In the genomic region with DNA sequence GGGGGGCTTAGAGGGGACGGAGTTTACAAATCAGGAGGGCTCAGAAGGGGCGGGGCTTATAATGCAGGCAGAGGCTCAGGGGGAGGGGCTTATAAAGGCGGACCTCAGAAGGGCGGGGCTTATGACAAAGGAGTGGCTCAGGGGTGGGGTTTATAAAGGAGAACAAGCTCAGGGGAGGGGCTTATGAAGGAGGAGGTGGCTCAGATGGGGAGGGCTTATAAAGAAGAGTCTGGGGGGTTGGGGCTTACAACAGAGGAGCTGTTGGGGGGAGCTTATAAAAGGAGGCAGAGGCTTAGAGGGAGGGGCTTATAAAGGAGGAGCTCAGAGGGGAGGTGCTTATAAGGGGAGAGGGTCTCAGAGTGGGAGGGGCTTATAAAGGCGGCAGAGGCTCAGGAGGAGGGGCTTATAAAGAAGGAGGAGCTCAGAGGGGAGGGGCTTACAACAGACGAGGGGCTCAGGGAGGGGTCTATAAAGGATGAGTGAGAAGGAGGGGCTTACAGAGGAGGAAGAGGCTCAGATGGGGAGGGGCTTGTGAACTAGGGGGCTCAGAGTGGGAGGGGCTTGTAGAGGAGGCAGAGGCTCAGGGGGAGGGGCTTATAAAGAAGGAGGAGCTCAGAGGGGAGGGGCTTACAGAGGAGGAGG, we compare ENCODE assay signal across 7 cellular contexts. TPM values are rescaled to one million over a fixed set of nuclear protein-coding genes. Genes with fewer than 3 reads are reported as not detected.
DNase-seq lines count a peak whose midpoint lies in the region; ATAC-seq and TF ChIP-seq lines count a peak whose summit lies in the region.
"Had no signal": no experiment of that assay in that cellular context is flagged by ENCODE, and none has a peak within 500 bp of the region (broad histone marks: within the 10 kb centered on the region; RNA-seq: fewer than 3 reads in every experiment).

No MANE protein-coding gene starts in this region.

- H3K27ac Mint-ChIP-seq in CD4-positive, alpha-beta memory T cell: peak overlapping the region in 3 of 7 donors; percentile 41 to 68 (median 66)

- H3K4me3 Mint-ChIP-seq in CD4-positive, alpha-beta memory T cell: peak overlapping the region in 3 of 8 donors; percentile 51 to 75 (median 67)

- TF ChIP-seq EP300 in esophagus muscularis mucosa (IDR thresholded peaks at IDR 0.05): no peak

- H3K36me3 ChIP-seq in CD4-positive, alpha-beta memory T cell (ENCODE audit: insufficient read depth, low read length): no peaks in the 10 kb centered on the region
- H3K36me3 ChIP-seq in duodenal mucosa (ENCODE audit: control insufficient read depth in 1 of 2, insufficient read depth in 2 of 2, low read length in 2 of 2) (peaks cover 8 to 36% of the 10 kb centered on the region in 2 donors), brain microvascular endothelial cell (replicated peaks) (no peaks in the 10 kb centered on the region), esophagus muscularis mucosa (no peaks in the 10 kb centered on the region)

- H3K4me1 ChIP-seq in CD4-positive, alpha-beta memory T cell (ENCODE audit: insufficient read depth, low read length): peaks cover 15% of the 10 kb centered on the region
- H3K4me1 ChIP-seq in duodenal mucosa (ENCODE audit: control insufficient read depth in 1 of 2, insufficient read depth in 2 of 2, low read length in 2 of 2): peaks cover 26 to 41% of the 10 kb centered on the region in 2 donors
- H3K4me1 ChIP-seq in esophagus muscularis mucosa: peaks cover 0 to 24% (median 0%) of the 10 kb centered on the region in 4 donors

- in situ Hi-C loops in brain microvascular endothelial cell (cut with HindIII; ENCODE audit: low pct_ligation_motif_present, low sequenced_read_pairs): no loop called here

- no peak overlapping the region for H3K9ac ChIP-seq in duodenal mucosa (ENCODE audit: low read depth in 1 of 2, low read length in 2 of 2)

- H3K36me3 Mint-ChIP-seq in CD4-positive, alpha-beta memory T cell: no peaks in the 10 kb centered on the region

- H3K4me1 Mint-ChIP-seq in CD4-positive, alpha-beta memory T cell: peaks cover 4 to 17% (median 11%) of the 10 kb centered on the region in 4 donors

- intact Hi-C loops in CD4-positive, alpha-beta memory T cell (cut with micrococcal nuclease): no loop called here
- intact Hi-C loops in esophagus muscularis mucosa (cut with DNase I): no loop called here

- CTCF ChIA-PET in CD4-positive, alpha-beta memory T cell (lab: Charles Lee; ENCODE audit: partially characterized antibody): interaction anchor here (0.7 to 2.1 kb wide), 3 partner anchors 66 to 174 kb away, joined by 3 to 7 read pairs (median 3); no protein-coding TSS in a partner anchor

- TF ChIP-seq POLR2A in esophagus muscularis mucosa (IDR thresholded peaks at IDR 0.05; ENCODE audit: low read depth): no peak

- TF ChIP-seq CTCF in brain microvascular endothelial cell (IDR thresholded peaks at IDR 0.05; ENCODE audit: low read depth, low read length, missing control alignments) (no peak), esophagus muscularis mucosa (IDR thresholded peaks at IDR 0.05) (no peak)

- H3K9me3 ChIP-seq in CD4-positive, alpha-beta memory T cell (ENCODE audit: control insufficient read depth in 1 of 2, low read length in 2 of 2): no peaks in the 10 kb centered on the region
- H3K9me3 ChIP-seq in duodenal mucosa (ENCODE audit: control insufficient read depth in 1 of 2, low read length in 2 of 2): no peaks in the 10 kb centered on the region
- H3K9me3 ChIP-seq in esophagus muscularis mucosa: no peaks in the 10 kb centered on the region

- no peak overlapping the region for H3K27ac ChIP-seq in CD4-positive, alpha-beta memory T cell (ENCODE audit: low read depth, low read length)
- peak overlapping the region; percentile 20 for H3K27ac ChIP-seq in duodenal mucosa (ENCODE audit: low read depth, low read length)
- H3K27ac ChIP-seq in brain microvascular endothelial cell: no peak overlapping the region
- H3K27ac ChIP-seq in esophagus muscularis mucosa (replicated peaks in 1 of 4): no peak overlapping the region

- POLR2A ChIA-PET in CD4-positive, alpha-beta memory T cell (lab: Charles Lee; ENCODE audit: partially characterized antibody): interaction anchor here (1.1 to 1.4 kb wide), 2 partner anchors 21 to 451 kb away, joined by 4 to 6 read pairs; a partner anchor contains a TSS

- H3K27me3 Mint-ChIP-seq in CD4-positive, alpha-beta memory T cell: no peaks in the 10 kb centered on the region

- no peak overlapping the region for H3K4me3 ChIP-seq in CD4-positive, alpha-beta memory T cell (ENCODE audit: low read length in 2 of 2)
- peak overlapping the region; percentile 37 to 40 for H3K4me3 ChIP-seq in duodenal mucosa (ENCODE audit: low read depth in 1 of 2, low read length in 2 of 2)
- no peak overlapping the region for H3K4me3 ChIP-seq in brain microvascular endothelial cell (ENCODE audit: low read depth, low read length)
- H3K4me3 ChIP-seq in esophagus muscularis mucosa: no peak overlapping the region

- ATAC-seq in HG02759 (IDR thresholded peaks at IDR 0.05; ENCODE audit: unreplicated experiment): no peak

- WGBS in esophagus muscularis mucosa: 14% methylated on average over 6 of the region's 6 CpGs

- peak; percentile 43 to 77 (median 50) for DNase-seq in CD4-positive, alpha-beta memory T cell
- DNase-seq in NOMO-1 treated with DMSO at 0.1 percent for 48 hours (lab: John Stamatoyannopoulos, UW; ENCODE audit: unreplicated experiment): peak; percentile 87
- no peak for DNase-seq in brain microvascular endothelial cell
- no peak for DNase-seq in esophagus muscularis mucosa (ENCODE audit: extremely low spot score)

- H3K9me3 Mint-ChIP-seq in CD4-positive, alpha-beta memory T cell: peaks cover 0 to 1% (median 0%) of the 10 kb centered on the region in 8 donors

- H3K27me3 ChIP-seq in CD4-positive, alpha-beta memory T cell (ENCODE audit: insufficient read depth, low read length): no peaks in the 10 kb centered on the region
- H3K27me3 ChIP-seq in duodenal mucosa (ENCODE audit: control insufficient read depth in 1 of 2, insufficient read depth in 2 of 2, low read length in 2 of 2): no peaks in the 10 kb centered on the region
- H3K27me3 ChIP-seq in brain microvascular endothelial cell (replicated peaks): peaks cover 4% of the 10 kb centered on the region
- H3K27me3 ChIP-seq in esophagus muscularis mucosa: peaks cover 0 to 70% (median 35%) of the 10 kb centered on the region in 4 donors

RNA-seq across cellular contexts. Expression of a gene that starts 1.0 kb away (rescaled TPM):
- not detected for total RNA-seq in CD4-positive, alpha-beta memory T cell
- not detected for polyA plus RNA-seq in CD4-positive, alpha-beta memory T cell
- not detected for total RNA-seq in esophagus muscularis mucosa
- total RNA-seq: dermis microvascular lymphatic vessel endothelial cell had no signal

RNA-seq across cellular contexts. Expression of a gene that starts 3.9 kb away (rescaled TPM):
- not detected for total RNA-seq in CD4-positive, alpha-beta memory T cell
- polyA plus RNA-seq in CD4-positive, alpha-beta memory T cell: not detected
- not detected for total RNA-seq in esophagus muscularis mucosa
- total RNA-seq: dermis microvascular lymphatic vessel endothelial cell had no signal

RNA-seq across cellular contexts. Expression of a gene that starts 21.2 kb away (rescaled TPM):
- total RNA-seq in CD4-positive, alpha-beta memory T cell: 1 to 10 TPM; 8.3 TPM
- polyA plus RNA-seq in CD4-positive, alpha-beta memory T cell: 10 to 100 TPM in 1 of 2 donors, 1 to 10 TPM in 1; 3.1 to 13.0 TPM
- 10 to 100 TPM; 19.5 to 37.5 (median 25.8) TPM for total RNA-seq in esophagus muscularis mucosa

RNA-seq across cellular contexts. Expression of a gene that starts 26.8 kb away (rescaled TPM):
- 10 to 100 TPM; 73.3 to 73.7 TPM for total RNA-seq in CD4-positive, alpha-beta memory T cell
- polyA plus RNA-seq in CD4-positive, alpha-beta memory T cell: 10 to 100 TPM in 1 of 2 donors, 1 to 10 TPM in 1; 7.1 to 16.0 TPM
- 10 to 100 TPM; 15.8 to 41.2 (median 31.4) TPM for total RNA-seq in esophagus muscularis mucosa

RNA-seq across cellular contexts. Expression of a gene that starts 59.7 kb away (rescaled TPM):
- 10 to 100 TPM in 1 of 2 experiments, 1 to 10 TPM in 1; 8.1 to 10.6 TPM for total RNA-seq in CD4-positive, alpha-beta memory T cell
- under 1 TPM in 1 of 2 donors, not detected in 1; 0.55 TPM for polyA plus RNA-seq in CD4-positive, alpha-beta memory T cell
- total RNA-seq in esophagus muscularis mucosa: not detected
- total RNA-seq: dermis microvascular lymphatic vessel endothelial cell had no signal

Comparison
In these comparisons a context has a peak if more than half of its experiments do, and no peak if none do; other contexts are left out.
1. DNase-seq: peak in CD4-positive, alpha-beta memory T cell (5 of 5) and NOMO-1 treated with DMSO at 0.1 percent for 48 hours (single experiment); none in brain microvascular endothelial cell (single experiment) and esophagus muscularis mucosa (single experiment).
2. H3K4me3 ChIP-seq: peak in duodenal mucosa (2 of 2); none in CD4-positive, alpha-beta memory T cell (0 of 2), brain microvascular endothelial cell (single experiment) and esophagus muscularis mucosa (0 of 4).